1 cellular context compared by ENCODE assay signal in genomic region chr17:8220783-8221662, GRCh38.
TF ChIP-seq lines count a peak whose summit lies in the region.

No MANE protein-coding gene starts in this region.

TF ChIP-seq in HEK293, 187 proteins besides CTCF, POLR2A, EP300 and RAD21 (continued from another document and continues in another):
- TF ChIP-seq ZSCAN18 (tag by site-specific recombination; IDR thresholded peaks at IDR 0.05) (no peak; the same call in 1 of the 2 replicates), ZNF280D (tag by site-specific recombination; IDR thresholded peaks at IDR 0.05) (peak; percentile 56; the same call in 1 of the 2 replicates), ZNF324 (tag by site-specific recombination; IDR thresholded peaks at IDR 0.05) (peak; percentile 54; the same call in 1 of the 2 replicates), ZNF658 (tag by site-specific recombination; IDR thresholded peaks at IDR 0.05) (no peak), ZNF280C (tag by site-specific recombination; IDR thresholded peaks at IDR 0.05) (no peak), ZNF292 (tag by site-specific recombination; IDR thresholded peaks at IDR 0.05; ENCODE audit: borderline replicate concordance, low read depth) (no peak), KLF8 (tag by site-specific recombination; IDR thresholded peaks at IDR 0.05) (peak; percentile 95), PRDM10 (tag by site-specific recombination; IDR thresholded peaks at IDR 0.05) (no peak), GLIS2 (tag by site-specific recombination; IDR thresholded peaks at IDR 0.05) (peak; percentile 68), ZBTB26 (tag by site-specific recombination; optimal IDR thresholded peaks at IDR 0.05) (peak; percentile 79), FEZF1 (tag by site-specific recombination; IDR thresholded peaks at IDR 0.05) (peak; percentile 25; the same call in 1 of the 2 replicates), ZNF560 (tag by site-specific recombination; IDR thresholded peaks at IDR 0.05; ENCODE audit: borderline replicate concordance) (no peak), ZBTB10 (tag by site-specific recombination; IDR thresholded peaks at IDR 0.05) (no peak), BCL11B (tag by site-specific recombination; IDR thresholded peaks at IDR 0.05; ENCODE audit: low read depth) (peak; percentile 42; the same call in 1 of the 2 replicates), ZNF18 (tag by site-specific recombination; IDR thresholded peaks at IDR 0.05) (peak; percentile 10; the same call in 1 of the 2 replicates), BCL6B (tag by site-specific recombination; IDR thresholded peaks at IDR 0.05) (0 out of 2 replicates have a peak, but pooled peaks have one; percentile 40), ZNF449 (tag by site-specific recombination; IDR thresholded peaks at IDR 0.05) (peak; percentile 64; the same call in 1 of the 2 replicates), ZBTB17 (tag by site-specific recombination; IDR thresholded peaks at IDR 0.05) (peak; percentile 90), ZBTB8A (tag by site-specific recombination; IDR thresholded peaks at IDR 0.05) (peak; percentile 74), SALL2 (tag by site-specific recombination; IDR thresholded peaks at IDR 0.05; ENCODE audit: borderline replicate concordance) (no peak), ZNF169 (tag by site-specific recombination; IDR thresholded peaks at IDR 0.05) (no peak), ZNF23 (tag by site-specific recombination; IDR thresholded peaks at IDR 0.05; ENCODE audit: borderline replicate concordance) (no peak), MEIS1 (CRISPR knock-in tag; IDR thresholded peaks at IDR 0.05; ENCODE audit: borderline replicate concordance) (no peak), ZNF488 (tag by site-specific recombination; IDR thresholded peaks at IDR 0.05) (no peak), ZNF501 (tag by site-specific recombination; IDR thresholded peaks at IDR 0.05) (peak; percentile 37)
